ENCODE assay signal across 16 cellular contexts in the genomic region with DNA sequence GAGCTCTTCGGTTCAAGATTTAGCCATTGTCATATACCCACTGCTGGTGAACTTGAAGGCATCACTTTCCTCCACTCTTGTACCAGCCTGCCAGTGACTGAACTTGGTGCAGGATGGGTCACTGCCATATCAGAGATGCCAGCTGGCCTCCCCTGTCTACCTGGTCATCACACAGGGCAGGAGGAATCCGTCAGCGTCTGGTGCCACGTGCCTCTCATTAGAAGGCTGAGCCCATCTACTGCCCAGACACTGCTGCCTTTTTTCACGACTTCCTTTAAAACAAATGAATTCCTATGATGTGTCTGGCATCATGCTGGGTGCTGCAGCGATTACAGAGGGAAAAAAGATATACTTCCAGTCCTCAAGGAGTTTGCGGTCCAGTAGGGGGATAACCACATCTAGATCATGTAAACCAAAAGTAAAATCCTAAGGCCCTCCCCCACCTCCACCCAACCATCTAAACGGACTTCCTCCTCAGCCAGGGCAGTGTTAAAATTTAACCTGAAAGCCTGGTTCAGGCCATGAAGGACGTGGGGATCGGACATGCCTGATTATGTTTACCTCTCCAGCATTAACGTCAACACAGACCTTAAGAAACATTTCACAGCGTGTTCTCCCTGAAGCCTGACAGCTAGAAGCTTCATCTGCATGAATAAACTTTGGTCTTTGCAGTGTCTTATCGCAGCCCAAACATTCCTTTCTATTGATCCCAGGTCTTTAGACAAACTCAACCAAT. TPM values are rescaled to one million over a fixed set of nuclear protein-coding genes. Genes with fewer than 3 reads are reported as not detected.
DNase-seq lines count a peak whose midpoint lies in the region; ATAC-seq and TF ChIP-seq lines count a peak whose summit lies in the region.
"Had no signal": no experiment of that assay in that cellular context is flagged by ENCODE, and none has a peak within 500 bp of the region (broad histone marks: within the 10 kb centered on the region; RNA-seq: fewer than 3 reads in every experiment).

No MANE protein-coding gene starts in this region.

- no peaks in the 10 kb centered on the region for H3K9me2 ChIP-seq in GM23338 (ENCODE audit: insufficient read depth)

- no peaks in the 10 kb centered on the region for H4K20me1 ChIP-seq in GM23338 (replicated peaks; ENCODE audit: insufficient read depth)

- no peak overlapping the region for H3K27ac ChIP-seq in GM23338 (ENCODE audit: low read depth)
- H3K27ac ChIP-seq: left ventricle myocardium inferior, upper lobe of left lung had no signal

- ATAC-seq in GM23338, result no peak
- ATAC-seq: CD8-positive, alpha-beta T cell; T-cell had no signal

- H3K4me1 Mint-ChIP-seq in nephron progenitor cell (peaks cover 52% of the 10 kb centered on the region), GM23338 (peaks cover 7% of the 10 kb centered on the region)
- H3K4me1 Mint-ChIP-seq: T-cell had no signal

- no peak overlapping the region for H2AFZ ChIP-seq in GM23338

- TF ChIP-seq CTCF in nephron progenitor cell (IDR thresholded peaks at IDR 0.05) (no peak), GM23338 (conservative IDR thresholded peaks at IDR 0.05; ENCODE audit: low read depth in 2 of 2) (no peak)

- peak overlapping the region; percentile 78 for H3K27ac Mint-ChIP-seq in nephron progenitor cell
- H3K27ac Mint-ChIP-seq in GM23338, result no peak overlapping the region
- H3K27ac Mint-ChIP-seq: CD8-positive, alpha-beta T cell; T-cell had no signal

- no peaks in the 10 kb centered on the region for H3K9me3 ChIP-seq in iPS-15b (ENCODE audit: control insufficient read depth, insufficient read depth, low read length)
- H3K9me3 ChIP-seq: left ventricle myocardium inferior, upper lobe of left lung had no signal

- H3K4me3 Mint-ChIP-seq in nephron progenitor cell (no peak overlapping the region), GM23338 (no peak overlapping the region)
- H3K4me3 Mint-ChIP-seq: CD8-positive, alpha-beta T cell; naive B cell; T-cell had no signal

- peak; percentile 15 for DNase-seq in ACHN
- peak; percentile 37 for DNase-seq in KBM-7
- no peak for DNase-seq in nephron progenitor cell
- no peak for DNase-seq in HPDE6-E6E7 (ENCODE audit: extremely low spot score)
- no peak for DNase-seq in activated CD4-positive, alpha-beta T cell treated with anti-CD3 and anti-CD28 coated beads, Interleukin-2, amount 50 U/mL, for 4 hours
- no peak for DNase-seq in NCI-H1417 treated with DMSO at 0.1 percent for 48 hours (lab: John Stamatoyannopoulos, UW)
- DNase-seq in GM23338 (ENCODE audit: low spot score), result no peak
- DNase-seq: CD8-positive, alpha-beta T cell; effector CD4-positive, alpha-beta T cell; left ventricle myocardium inferior; naive B cell; NCI-H187 treated with DMSO at 0.1 percent for 48 hours; stimulated activated naive CD4-positive, alpha-beta T cell treated with Interleukin-2 at 50 U/mL for 16 hours; T-cell had no signal

- in situ Hi-C loops in ACHN (cut with HindIII; ENCODE audit: low pct_ligation_motif_present, low pct_unique_long_range_greater_than_20kb, low sequenced_read_pairs) (no loop called here), KBM-7 (cut with MboI; ENCODE audit: low pct_unique_long_range_greater_than_20kb, low sequenced_read_pairs) (no loop called here)

- H3K36me3 ChIP-seq in iPS-15b (ENCODE audit: control insufficient read depth, insufficient read depth, low read length) (no peaks in the 10 kb centered on the region), GM23338 (ENCODE audit: insufficient read depth) (no peaks in the 10 kb centered on the region)
- H3K36me3 ChIP-seq: left ventricle myocardium inferior, upper lobe of left lung had no signal

- H3K4me2 ChIP-seq in GM23338, result no peak overlapping the region

- no peak overlapping the region for H3K4me3 ChIP-seq in iPS-15b (ENCODE audit: low read depth, low read length)
- H3K4me3 ChIP-seq in GM23338, result no peak overlapping the region
- H3K4me3 ChIP-seq: left ventricle myocardium inferior, upper lobe of left lung had no signal

- H3K9me3 Mint-ChIP-seq in nephron progenitor cell (peaks cover 4% of the 10 kb centered on the region), GM23338 (no peaks in the 10 kb centered on the region; the same call in 2 of the 3 replicates)
- H3K9me3 Mint-ChIP-seq: CD8-positive, alpha-beta T cell; T-cell had no signal

- H3K36me3 Mint-ChIP-seq in nephron progenitor cell (ENCODE audit: low read depth) (no peaks in the 10 kb centered on the region), GM23338 (ENCODE audit: low read depth) (no peaks in the 10 kb centered on the region)
- H3K36me3 Mint-ChIP-seq: CD8-positive, alpha-beta T cell; naive B cell; T-cell had no signal

- H3F3A ChIP-seq in GM23338 (replicated peaks; ENCODE audit: low read depth), result no peaks in the 10 kb centered on the region

- no peaks in the 10 kb centered on the region for H3K79me2 ChIP-seq in GM23338 (replicated peaks; ENCODE audit: insufficient read depth)

- H3K4me1 ChIP-seq in iPS-15b (ENCODE audit: control insufficient read depth, insufficient read depth, low read length) (no peaks in the 10 kb centered on the region), GM23338 (ENCODE audit: insufficient read depth) (no peaks in the 10 kb centered on the region; the same call in 1 of the 2 replicates)

- peak overlapping the region; percentile 12 for H3K9ac ChIP-seq in iPS-15b (ENCODE audit: low read depth, low read length)

- H3K27me3 Mint-ChIP-seq in nephron progenitor cell (ENCODE audit: low read depth, poor library complexity) (peaks cover 10% of the 10 kb centered on the region), GM23338 (ENCODE audit: insufficient read depth, low read depth, poor library complexity) (peaks cover 8% of the 10 kb centered on the region)
- H3K27me3 Mint-ChIP-seq: T-cell had no signal

- H3K27me3 ChIP-seq in iPS-15b (ENCODE audit: control insufficient read depth, insufficient read depth, low read length), result no peaks in the 10 kb centered on the region
- no peaks in the 10 kb centered on the region for H3K27me3 ChIP-seq in GM23338 (ENCODE audit: insufficient read depth)
- H3K27me3 ChIP-seq: upper lobe of left lung had no signal

TF ChIP-seq in GM23338, 12 proteins besides CTCF, POLR2A, EP300 and RAD21 (continues in another document):
- TF ChIP-seq, protein P1, sequence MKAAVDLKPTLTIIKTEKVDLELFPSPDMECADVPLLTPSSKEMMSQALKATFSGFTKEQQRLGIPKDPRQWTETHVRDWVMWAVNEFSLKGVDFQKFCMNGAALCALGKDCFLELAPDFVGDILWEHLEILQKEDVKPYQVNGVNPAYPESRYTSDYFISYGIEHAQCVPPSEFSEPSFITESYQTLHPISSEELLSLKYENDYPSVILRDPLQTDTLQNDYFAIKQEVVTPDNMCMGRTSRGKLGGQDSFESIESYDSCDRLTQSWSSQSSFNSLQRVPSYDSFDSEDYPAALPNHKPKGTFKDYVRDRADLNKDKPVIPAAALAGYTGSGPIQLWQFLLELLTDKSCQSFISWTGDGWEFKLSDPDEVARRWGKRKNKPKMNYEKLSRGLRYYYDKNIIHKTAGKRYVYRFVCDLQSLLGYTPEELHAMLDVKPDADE (IDR thresholded peaks at IDR 0.05), result no peak
- no peak for TF ChIP-seq ZNF331 (CRISPR knock-in tag; IDR thresholded peaks at IDR 0.05; ENCODE audit: low read depth)

RNA-seq across cellular contexts. Expression of gene PDE9A, which starts 29.2 kb away (rescaled TPM):
- 26.5 and 33.3 TPM in 2 replicates for total RNA-seq in GM23338 (2014; rRNA removed; shearing (Covaris generic))
- 27.2 and 31.1 TPM in 2 replicates for polyA plus RNA-seq in GM23338 (2016; fragmentation: Nextera tagmentation; extraction: Ambion mirVana)

Comparison
In these comparisons a context has a peak if more than half of its experiments do, and no peak if none do; other contexts are left out.
1. DNase-seq: peak in ACHN (single experiment) and KBM-7 (single experiment); none in nephron progenitor cell (single experiment), HPDE6-E6E7 (single experiment), activated CD4-positive, alpha-beta T cell treated with anti-CD3 and anti-CD28 coated beads, Interleukin-2, amount 50 U/mL, for 4 hours (0 of 2), NCI-H1417 treated with DMSO at 0.1 percent for 48 hours (single experiment) and GM23338 (single experiment).